15 cellular contexts compared by ENCODE assay signal in the genomic region with DNA sequence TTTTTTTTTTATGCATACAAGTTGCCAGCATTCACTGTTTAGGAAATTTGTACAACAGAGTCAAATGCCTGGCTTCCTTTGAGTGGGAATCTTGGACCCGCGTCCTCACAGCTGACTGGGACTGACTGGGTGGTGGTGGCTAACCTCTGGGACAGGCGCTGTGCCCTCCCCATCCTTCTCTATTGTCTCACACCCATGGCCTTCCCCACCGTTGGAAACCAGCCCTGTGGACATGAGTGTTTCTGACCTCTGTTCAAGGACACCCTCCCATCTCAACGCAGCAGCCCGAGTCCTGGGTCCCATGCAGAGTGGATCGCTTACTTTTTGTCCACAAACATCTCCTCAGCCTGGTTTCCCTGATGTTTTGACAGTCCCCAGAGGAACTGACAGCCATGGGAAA.
DNase-seq lines count a peak whose midpoint lies in the region; ATAC-seq and TF ChIP-seq lines count a peak whose summit lies in the region.
"Had no signal": no experiment of that assay in that cellular context is flagged by ENCODE, and none has a peak within 500 bp of the region (broad histone marks: within the 10 kb centered on the region; RNA-seq: fewer than 3 reads in every experiment).

No MANE protein-coding gene starts in this region.

- DNase-seq in dorsolateral prefrontal cortex (no peak), left ventricle myocardium superior (peak; percentile 59), ovary (peak; percentile 72 to 76 (median 76)), tibial nerve (ENCODE audit: low spot score in 2 of 2) (no peak), tibial artery (no peak), PC-9 (no peak)
- DNase-seq in stimulated activated CD4-positive, alpha-beta T cell treated with anti-CD3 and anti-CD28 coated beads, Interleukin-2, amount 100 ng/mL, for 48 hours, result no peak
- DNase-seq in stimulated activated CD8-positive, alpha-beta memory T cell treated with anti-CD3 and anti-CD28 coated beads, Interleukin-4, amount 100 ng/mL, for 48 hours, result no peak
- DNase-seq: activated CD4-positive, alpha-beta T cell treated with anti-CD3 and anti-CD28 coated beads for 48 hours; activated T-cell treated with anti-CD3 and anti-CD28 coated beads, Interleukin-2, amount 50 U/mL, for 4 hours; GM23248; MG63; NCI-H2029; T-helper 2 cell had no signal

- CTCF ChIA-PET in PC-9 (lab: Charles Lee), result no interaction called here

- H3K36me3 ChIP-seq in ovary (no peaks in the 10 kb centered on the region), tibial nerve (peaks cover 0 to 17% (median 0%) of the 10 kb centered on the region in 3 donors), tibial artery (peaks cover 5 to 51% (median 11%) of the 10 kb centered on the region in 3 donors), PC-9 (ENCODE audit: low read depth) (0 out of 2 replicates have a peak, but pooled peaks cover 7% of the 10 kb centered on the region)

- no peak overlapping the region for H3K4me2 ChIP-seq in PC-9

- TF ChIP-seq POLR2A in ovary (IDR thresholded peaks at IDR 0.05) (no peak), tibial nerve (IDR thresholded peaks at IDR 0.05) (no peak)

- no peak overlapping the region for H3K4me3 ChIP-seq in dorsolateral prefrontal cortex
- no peak overlapping the region for H3K4me3 ChIP-seq in ovary
- H3K4me3 ChIP-seq in tibial nerve, result no peak overlapping the region
- H3K4me3 ChIP-seq in tibial artery, result no peak overlapping the region
- H3K4me3 ChIP-seq in PC-9, result no peak overlapping the region
- H3K4me3 ChIP-seq: coronary artery, GM23248, MG63 had no signal

- POLR2A ChIA-PET in PC-9 (lab: Charles Lee; ENCODE audit: unreplicated experiment), result no interaction called here

- BruUV-seq in PC-9 (replicated peaks; lab: Mats Ljungman, UMichigan), result no TSS peak

- H3K79me2 ChIP-seq in PC-9 (ENCODE audit: low read depth), result no peaks in the 10 kb centered on the region

- WGBS in ovary, 3 donors, result 26 to 41% (median 29%) methylated on average over 7 of the region's 7 CpGs
- WGBS in tibial nerve, 2 donors, result 69% methylated on average over 7 of the region's 7 CpGs

- TF ChIP-seq EP300 in ovary (IDR thresholded peaks at IDR 0.05) (no peak), tibial nerve (IDR thresholded peaks at IDR 0.05) (no peak)

- TF ChIP-seq CTCF in dorsolateral prefrontal cortex (IDR thresholded peaks at IDR 0.05 in 54 of 56, conservative IDR thresholded peaks at IDR 0.05 in 2 of 56; ENCODE audit: low read depth in 1 of 56, partially characterized antibody in 56 of 56) (no peak), ovary (IDR thresholded peaks at IDR 0.05) (no peak), tibial nerve (IDR thresholded peaks at IDR 0.05) (no peak), tibial artery (IDR thresholded peaks at IDR 0.05) (no peak), PC-9 (conservative IDR thresholded peaks at IDR 0.05) (no peak)

- peak overlapping the region in 58 of 59 donors; percentile 41 to 91 (median 83) for H3K27ac ChIP-seq in dorsolateral prefrontal cortex
- H3K27ac ChIP-seq in ovary, result peak overlapping the region; percentile 22 to 74
- peak overlapping the region; percentile 21 to 83 (median 50) for H3K27ac ChIP-seq in tibial nerve
- H3K27ac ChIP-seq in tibial artery, result no peak overlapping the region
- H3K27ac ChIP-seq in PC-9, result no peak overlapping the region

- H3K27me3 ChIP-seq in dorsolateral prefrontal cortex, result no peaks in the 10 kb centered on the region
- no peaks in the 10 kb centered on the region for H3K27me3 ChIP-seq in ovary
- H3K27me3 ChIP-seq in tibial nerve, result no peaks in the 10 kb centered on the region
- no peaks in the 10 kb centered on the region for H3K27me3 ChIP-seq in tibial artery
- H3K27me3 ChIP-seq in PC-9 (ENCODE audit: insufficient read depth, low read depth), result no peaks in the 10 kb centered on the region
- H3K27me3 ChIP-seq: MG63 had no signal

- no peak overlapping the region for H2AFZ ChIP-seq in PC-9
- H2AFZ ChIP-seq: GM23248 had no signal

- no peaks in the 10 kb centered on the region for H3K9me2 ChIP-seq in PC-9 (ENCODE audit: insufficient read depth)

- H3K9me3 ChIP-seq in ovary (no peaks in the 10 kb centered on the region), tibial nerve (no peaks in the 10 kb centered on the region), tibial artery (no peaks in the 10 kb centered on the region), PC-9 (ENCODE audit: insufficient read depth, low read depth) (no peaks in the 10 kb centered on the region)
- H3K9me3 ChIP-seq: MG63 had no signal

- H4K20me1 ChIP-seq in PC-9 (ENCODE audit: insufficient read depth), result peaks cover 15% of the 10 kb centered on the region; the same call in 1 of the 2 replicates

- peak; percentile 10 for ATAC-seq in left ventricle myocardium superior
- ATAC-seq: activated T-cell treated with anti-CD3 and anti-CD28 coated beads, Interleukin-2, amount 50 U/mL, for 4 hours had no signal

- intact Hi-C loops in dorsolateral prefrontal cortex (cut with DNase I) (loop anchor here (2.0 to 10.0 kb wide), 4 partner anchors 21 to 125 kb away; a partner anchor contains a TSS), left ventricle myocardium superior (cut with micrococcal nuclease) (loop anchor here (10.0 kb wide), 1 partner anchor 53 kb away; no protein-coding TSS in a partner anchor), ovary (cut with DNase I) (no loop called here), tibial artery (cut with DNase I; ENCODE audit: low total_unique reads) (no loop called here), PC-9 (cut with micrococcal nuclease; ENCODE audit: unreplicated experiment) (no loop called here)

- no peaks in the 10 kb centered on the region for H3F3A ChIP-seq in PC-9 (ENCODE audit: insufficient read depth, low read depth)

- H3K4me1 ChIP-seq in ovary (ENCODE audit: insufficient read depth), result peaks cover 44% of the 10 kb centered on the region
- H3K4me1 ChIP-seq in tibial nerve, result peaks cover 4 to 66% (median 46%) of the 10 kb centered on the region in 4 donors
- peaks cover 0 to 36% (median 19%) of the 10 kb centered on the region in 4 donors for H3K4me1 ChIP-seq in tibial artery
- no peaks in the 10 kb centered on the region for H3K4me1 ChIP-seq in PC-9 (replicated peaks; ENCODE audit: insufficient read depth)

Comparison
In these comparisons a context has a peak if more than half of its experiments do, and no peak if none do; other contexts are left out.
1. DNase-seq: peak in left ventricle myocardium superior (single experiment) and ovary (5 of 5); none in dorsolateral prefrontal cortex (0 of 10), tibial nerve (0 of 2), tibial artery (0 of 2), stimulated activated CD4-positive, alpha-beta T cell treated with anti-CD3 and anti-CD28 coated beads, Interleukin-2, amount 100 ng/mL, for 48 hours (0 of 2), PC-9 (0 of 2) and stimulated activated CD8-positive, alpha-beta memory T cell treated with anti-CD3 and anti-CD28 coated beads, Interleukin-4, amount 100 ng/mL, for 48 hours (single experiment).
2. H3K27ac ChIP-seq: peak in dorsolateral prefrontal cortex (58 of 59), ovary (2 of 2) and tibial nerve (4 of 4); none in tibial artery (0 of 2) and PC-9 (single experiment).
3. intact Hi-C loops: an anchor here in dorsolateral prefrontal cortex (2.0 to 10.0 kb wide) and left ventricle myocardium superior (10.0 kb wide); none called in ovary, tibial artery and PC-9.